8 cellular contexts compared by ENCODE assay signal in genomic region chr2:10124538-10125045, GRCh38. TPM values are rescaled to one million over a fixed set of nuclear protein-coding genes. Genes with fewer than 3 reads are reported as not detected.
A peak's percentile ranks its signal among the peaks of the same experiment; 100 is the strongest.
DNase-seq lines count a peak whose midpoint lies in the region; ATAC-seq, FAIRE-seq and TF ChIP-seq lines count a peak whose summit lies in the region.

No MANE protein-coding gene starts in this region.

- H3K36me3 Mint-ChIP-seq in T-cell (no peaks in the 10 kb centered on the region), nephron (ENCODE audit: low read depth) (peaks cover 34% of the 10 kb centered on the region)

- no peak overlapping the region for H3K4me3 ChIP-seq in AG04450 (ENCODE audit: low read depth, low read length)
- H3K4me3 ChIP-seq in GM06990 (replicated peaks; ENCODE audit: low read depth, low read length), result peak overlapping the region; percentile 90

- no peaks in the 10 kb centered on the region for H3K27me3 ChIP-seq in AG04450 (ENCODE audit: control insufficient read depth, insufficient read depth, low read length)
- no peaks in the 10 kb centered on the region for H3K27me3 ChIP-seq in GM06990 (replicated peaks; ENCODE audit: control insufficient read depth, insufficient read depth, low read length)

- peak overlapping the region in 2 of 3 donors; percentile 25 to 88 for H3K4me3 Mint-ChIP-seq in T-cell
- H3K4me3 Mint-ChIP-seq in nephron, result peak overlapping the region; percentile 85 to 90 (median 88)

- no peak overlapping the region for H3K27ac Mint-ChIP-seq in T-cell
- H3K27ac Mint-ChIP-seq in nephron, result peak overlapping the region in 1 of 3 experiments; percentile 9

- H3K4me1 Mint-ChIP-seq in T-cell (peaks cover 32 to 60% (median 36%) of the 10 kb centered on the region in 3 donors), nephron (peaks cover 52% of the 10 kb centered on the region)

- no peak for FAIRE-seq in GM12891 (lab: Jason Lieb, UNC)

- CTCF ChIA-PET in AG04450 (lab: Charles Lee) (interaction anchor here (0.6 to 8.5 kb wide), 25 partner anchors 8 to 588 kb away, joined by 3 to 171 read pairs (median 5); no protein-coding TSS in a partner anchor), T-cell (lab: Charles Lee) (interaction anchor here (0.6 to 4.2 kb wide), 15 partner anchors 10 to 320 kb away, joined by 3 to 65 read pairs (median 5); no protein-coding TSS in a partner anchor)

- H3K9me3 Mint-ChIP-seq in T-cell, result no peaks in the 10 kb centered on the region
- no peaks in the 10 kb centered on the region for H3K9me3 Mint-ChIP-seq in nephron

- no peak for ATAC-seq in T-cell (replicated peaks in 1 of 4)
- no peak for ATAC-seq in HG03045 (IDR thresholded peaks at IDR 0.05; ENCODE audit: unreplicated experiment)

- TF ChIP-seq CTCF in AG04450 (IDR thresholded peaks at IDR 0.05; ENCODE audit: low read depth, low read length), result peak; percentile 62
- peak; percentile 45 for TF ChIP-seq CTCF in GM06990 (IDR thresholded peaks at IDR 0.05; ENCODE audit: insufficient read depth, low read length, poor library complexity, severe bottlenecking)
- peak; percentile 71 to 83 (median 72) for TF ChIP-seq CTCF in nephron (IDR thresholded peaks at IDR 0.05; ENCODE audit: unreplicated experiment in 3 of 3)

- TF ChIP-seq POLR2A in GM12891 (IDR thresholded peaks at IDR 0.05; ENCODE audit: low read depth, low read length), result no peak

- H3K9me3 ChIP-seq in AG04450 (ENCODE audit: control insufficient read depth, insufficient read depth, low read length), result no peaks in the 10 kb centered on the region

- DNase-seq in AG04450 (ENCODE audit: low read depth, low spot score) (peak; percentile 52), GM06990 (ENCODE audit: extremely low read depth, insufficient read length) (no peak), NCI-H187 treated with DMSO at 0.1 percent for 48 hours (lab: John Stamatoyannopoulos, UW) (peak; percentile 28), T-cell (peak in 24 of 34 experiments; percentile 19 to 63 (median 42)), GM12891 (ENCODE audit: insufficient read length, low spot score) (no peak)
- DNase-seq in effector CD4-positive, alpha-beta T cell, result peak; percentile 49

- POLR2A ChIA-PET in AG04450 (lab: Yijun Ruan, JAX), result interaction anchor here (0.5 to 1.4 kb wide), 3 partner anchors 8 to 283 kb away, joined by 3 to 7 read pairs (median 4); no protein-coding TSS in a partner anchor
- POLR2A ChIA-PET in T-cell (lab: Charles Lee), result interaction anchor here in 1 of 2 donors (1.6 kb wide), 1 partner anchor 284 kb away, joined by 7 read pairs; no protein-coding TSS in a partner anchor

- H3K36me3 ChIP-seq in GM06990 (ENCODE audit: control insufficient read depth, insufficient read depth, low read length), result peaks cover 7% of the 10 kb centered on the region

- peaks cover 13 to 17% of the 10 kb centered on the region in 2 donors for H3K27me3 Mint-ChIP-seq in T-cell
- H3K27me3 Mint-ChIP-seq in nephron (ENCODE audit: low read depth), result peaks cover 14% of the 10 kb centered on the region

- no peak overlapping the region for H3K27ac ChIP-seq in AG04450 (ENCODE audit: low read depth, low read length)

TF ChIP-seq in GM12891, 5 proteins besides CTCF, POLR2A, EP300 and RAD21:
- no peak for TF ChIP-seq TAF1 (IDR thresholded peaks at IDR 0.05; ENCODE audit: low read depth, low read length)

RNA-seq across cellular contexts. Expression of gene RRM2, which starts 2.1 kb away (rescaled TPM):
- polyA plus RNA-seq in AG04450 (2011; rRNA removed), result 13.7 and 21.7 TPM in 2 replicates
- polyA minus RNA-seq in AG04450 (2011; rRNA and poly(A)+ RNA removed), result 11.1 and 20.5 TPM in 2 replicates
- total RNA-seq in T-cell, result 10 to 100 TPM in 1 of 5 donors, 1 to 10 TPM in 4; 2.6 to 10.4 (median 3.0) TPM
- polyA plus RNA-seq in GM12891 (2012; ENCODE audit: low read depth, missing spikeins), result 114 TPM

RNA-seq across cellular contexts. Expression of gene CYS1, which starts 44.4 kb away (rescaled TPM):
- polyA plus RNA-seq in AG04450 (2011; rRNA removed), result 0.12 and 0.24 TPM in 2 replicates
- polyA minus RNA-seq in AG04450 (2011; rRNA and poly(A)+ RNA removed), result 0.13 and 0.28 TPM in 2 replicates
- total RNA-seq in T-cell, result not detected
- polyA plus RNA-seq in GM12891 (2012; ENCODE audit: low read depth, missing spikeins), result 2.9 TPM

Comparison
In these comparisons a context has a peak if more than half of its experiments do, and no peak if none do; other contexts are left out.
1. DNase-seq: peak in AG04450 (single experiment), NCI-H187 treated with DMSO at 0.1 percent for 48 hours (single experiment), T-cell (24 of 34) and effector CD4-positive, alpha-beta T cell (single experiment); none in GM06990 (single experiment) and GM12891 (single experiment).
2. Peak in every context shown above with its lines, with median percentiles within 50 percentile points of each other: CTCF ChIP-seq.